Comparison of ENCODE assay signal across 1 cellular context in genomic region chr2:120012771-120013568, GRCh38.
TF ChIP-seq lines count a peak whose summit lies in the region.

Gene EPB41L5 (plus strand): TSS chr2:120013077. CDS start chr2:120019085, 6,008 bp downstream.

TF ChIP-seq in Ishikawa, 13 proteins besides CTCF, POLR2A, EP300 and RAD21 (continued from another document):
- no peak for TF ChIP-seq USF1 (IDR thresholded peaks at IDR 0.05)
- no peak for TF ChIP-seq FOXM1 (IDR thresholded peaks at IDR 0.05; ENCODE audit: borderline replicate concordance, low read depth)
- TF ChIP-seq TEAD4 (IDR thresholded peaks at IDR 0.05), result no peak
- peak; percentile 96 for TF ChIP-seq ZBTB7A (IDR thresholded peaks at IDR 0.05; ENCODE audit: low read depth)
- no peak for TF ChIP-seq EGR1 (IDR thresholded peaks at IDR 0.05)
- peak; percentile 1; the same call in 1 of the 2 replicates for TF ChIP-seq TCF12 (IDR thresholded peaks at IDR 0.05; ENCODE audit: low read depth)
- TF ChIP-seq NFIC (IDR thresholded peaks at IDR 0.05), result peak; percentile 21; the same call in 1 of the 2 replicates
- peak; percentile 72 for TF ChIP-seq TAF1 (IDR thresholded peaks at IDR 0.05; ENCODE audit: low read depth)
